Comparison of ENCODE assay signal across 1 cellular context in the genomic region with DNA sequence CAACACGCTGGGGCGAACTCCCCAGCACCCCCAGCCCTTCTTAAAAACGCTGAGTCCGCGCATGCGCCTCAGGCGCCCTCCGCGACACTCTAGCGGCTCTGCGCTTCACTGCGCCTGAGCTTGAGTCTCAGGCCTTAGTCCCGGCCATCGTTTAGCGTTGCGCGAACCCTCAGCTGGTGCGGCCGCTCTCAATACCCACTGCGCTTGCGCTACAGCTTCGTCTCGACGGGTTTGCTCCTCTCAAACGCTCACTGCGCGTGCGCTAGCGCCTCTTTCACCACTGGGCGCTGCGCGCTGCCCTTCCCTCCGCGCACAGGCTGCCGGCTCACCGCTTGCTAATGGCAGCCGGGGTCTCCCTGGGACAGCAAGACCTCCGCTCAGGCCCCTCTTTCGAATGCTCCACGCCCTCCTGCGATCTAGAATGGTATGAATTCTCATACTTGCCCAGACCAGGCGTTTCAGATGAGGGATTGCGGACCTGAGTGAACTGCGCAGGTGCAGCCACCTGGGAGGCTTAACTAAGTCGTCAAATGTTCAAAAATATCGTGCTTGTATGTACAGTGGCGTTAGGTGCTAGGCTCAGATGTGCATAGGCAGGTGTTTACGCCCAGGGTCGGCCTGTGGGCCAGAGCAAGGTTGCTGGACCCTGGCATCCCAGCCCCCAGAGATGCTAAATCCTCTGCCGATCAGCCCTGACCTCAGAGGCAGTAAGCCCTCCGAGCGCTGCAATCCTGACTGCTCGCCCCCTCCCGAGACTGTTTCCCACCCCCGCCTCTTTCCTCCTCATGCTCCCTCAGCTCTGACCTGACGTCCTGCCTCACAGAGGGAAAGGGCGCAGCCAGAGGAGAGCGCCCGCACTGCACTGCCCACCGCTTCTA.
TF ChIP-seq lines count a peak whose summit lies in the region.

TSS of gene SLC2A11 (plus strand) at position 270 of the 878 bp plus-strand sequence. CDS start at position 395, 125 bp downstream.

TF ChIP-seq in WTC11, 78 proteins besides CTCF, POLR2A, EP300 and RAD21 (continued from another document):
- TF ChIP-seq, protein P1, sequence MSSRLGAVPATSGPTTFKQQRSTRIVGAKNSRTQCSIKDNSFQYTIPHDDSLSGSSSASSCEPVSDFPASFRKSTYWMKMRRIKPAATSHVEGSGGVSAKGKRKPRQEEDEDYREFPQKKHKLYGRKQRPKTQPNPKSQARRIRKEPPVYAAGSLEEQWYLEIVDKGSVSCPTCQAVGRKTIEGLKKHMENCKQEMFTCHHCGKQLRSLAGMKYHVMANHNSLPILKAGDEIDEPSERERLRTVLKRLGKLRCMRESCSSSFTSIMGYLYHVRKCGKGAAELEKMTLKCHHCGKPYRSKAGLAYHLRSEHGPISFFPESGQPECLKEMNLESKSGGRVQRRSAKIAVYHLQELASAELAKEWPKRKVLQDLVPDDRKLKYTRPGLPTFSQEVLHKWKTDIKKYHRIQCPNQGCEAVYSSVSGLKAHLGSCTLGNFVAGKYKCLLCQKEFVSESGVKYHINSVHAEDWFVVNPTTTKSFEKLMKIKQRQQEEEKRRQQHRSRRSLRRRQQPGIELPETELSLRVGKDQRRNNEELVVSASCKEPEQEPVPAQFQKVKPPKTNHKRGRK (CRISPR knock-in tag; IDR thresholded peaks at IDR 0.05; ENCODE audit: borderline replicate concordance): no peak
- no peak for TF ChIP-seq EMX1 (CRISPR knock-in tag; IDR thresholded peaks at IDR 0.05)
- TF ChIP-seq, protein P2, sequence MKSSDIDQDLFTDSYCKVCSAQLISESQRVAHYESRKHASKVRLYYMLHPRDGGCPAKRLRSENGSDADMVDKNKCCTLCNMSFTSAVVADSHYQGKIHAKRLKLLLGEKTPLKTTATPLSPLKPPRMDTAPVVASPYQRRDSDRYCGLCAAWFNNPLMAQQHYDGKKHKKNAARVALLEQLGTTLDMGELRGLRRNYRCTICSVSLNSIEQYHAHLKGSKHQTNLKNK (CRISPR knock-in tag; IDR thresholded peaks at IDR 0.05): no peak
- peak; percentile 83 for TF ChIP-seq ETV6 (CRISPR knock-in tag; IDR thresholded peaks at IDR 0.05)
- TF ChIP-seq ZNF317 (CRISPR knock-in tag; IDR thresholded peaks at IDR 0.05; ENCODE audit: borderline replicate concordance, low read depth): no peak
- TF ChIP-seq, protein P3, sequence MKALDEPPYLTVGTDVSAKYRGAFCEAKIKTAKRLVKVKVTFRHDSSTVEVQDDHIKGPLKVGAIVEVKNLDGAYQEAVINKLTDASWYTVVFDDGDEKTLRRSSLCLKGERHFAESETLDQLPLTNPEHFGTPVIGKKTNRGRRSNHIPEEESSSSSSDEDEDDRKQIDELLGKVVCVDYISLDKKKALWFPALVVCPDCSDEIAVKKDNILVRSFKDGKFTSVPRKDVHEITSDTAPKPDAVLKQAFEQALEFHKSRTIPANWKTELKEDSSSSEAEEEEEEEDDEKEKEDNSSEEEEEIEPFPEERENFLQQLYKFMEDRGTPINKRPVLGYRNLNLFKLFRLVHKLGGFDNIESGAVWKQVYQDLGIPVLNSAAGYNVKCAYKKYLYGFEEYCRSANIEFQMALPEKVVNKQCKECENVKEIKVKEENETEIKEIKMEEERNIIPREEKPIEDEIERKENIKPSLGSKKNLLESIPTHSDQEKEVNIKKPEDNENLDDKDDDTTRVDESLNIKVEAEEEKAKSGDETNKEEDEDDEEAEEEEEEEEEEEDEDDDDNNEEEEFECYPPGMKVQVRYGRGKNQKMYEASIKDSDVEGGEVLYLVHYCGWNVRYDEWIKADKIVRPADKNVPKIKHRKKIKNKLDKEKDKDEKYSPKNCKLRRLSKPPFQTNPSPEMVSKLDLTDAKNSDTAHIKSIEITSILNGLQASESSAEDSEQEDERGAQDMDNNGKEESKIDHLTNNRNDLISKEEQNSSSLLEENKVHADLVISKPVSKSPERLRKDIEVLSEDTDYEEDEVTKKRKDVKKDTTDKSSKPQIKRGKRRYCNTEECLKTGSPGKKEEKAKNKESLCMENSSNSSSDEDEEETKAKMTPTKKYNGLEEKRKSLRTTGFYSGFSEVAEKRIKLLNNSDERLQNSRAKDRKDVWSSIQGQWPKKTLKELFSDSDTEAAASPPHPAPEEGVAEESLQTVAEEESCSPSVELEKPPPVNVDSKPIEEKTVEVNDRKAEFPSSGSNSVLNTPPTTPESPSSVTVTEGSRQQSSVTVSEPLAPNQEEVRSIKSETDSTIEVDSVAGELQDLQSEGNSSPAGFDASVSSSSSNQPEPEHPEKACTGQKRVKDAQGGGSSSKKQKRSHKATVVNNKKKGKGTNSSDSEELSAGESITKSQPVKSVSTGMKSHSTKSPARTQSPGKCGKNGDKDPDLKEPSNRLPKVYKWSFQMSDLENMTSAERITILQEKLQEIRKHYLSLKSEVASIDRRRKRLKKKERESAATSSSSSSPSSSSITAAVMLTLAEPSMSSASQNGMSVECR (CRISPR knock-in tag; IDR thresholded peaks at IDR 0.05; ENCODE audit: borderline replicate concordance): no peak
- TF ChIP-seq ZNF219 (CRISPR knock-in tag; IDR thresholded peaks at IDR 0.05; ENCODE audit: borderline replicate concordance): no peak
- TF ChIP-seq, protein P4, sequence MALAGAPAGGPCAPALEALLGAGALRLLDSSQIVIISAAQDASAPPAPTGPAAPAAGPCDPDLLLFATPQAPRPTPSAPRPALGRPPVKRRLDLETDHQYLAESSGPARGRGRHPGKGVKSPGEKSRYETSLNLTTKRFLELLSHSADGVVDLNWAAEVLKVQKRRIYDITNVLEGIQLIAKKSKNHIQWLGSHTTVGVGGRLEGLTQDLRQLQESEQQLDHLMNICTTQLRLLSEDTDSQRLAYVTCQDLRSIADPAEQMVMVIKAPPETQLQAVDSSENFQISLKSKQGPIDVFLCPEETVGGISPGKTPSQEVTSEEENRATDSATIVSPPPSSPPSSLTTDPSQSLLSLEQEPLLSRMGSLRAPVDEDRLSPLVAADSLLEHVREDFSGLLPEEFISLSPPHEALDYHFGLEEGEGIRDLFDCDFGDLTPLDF (CRISPR knock-in tag; IDR thresholded peaks at IDR 0.05): no peak
- 0 out of 2 replicates have a peak, but pooled peaks have one; percentile 54 for TF ChIP-seq MAX (CRISPR knock-in tag; IDR thresholded peaks at IDR 0.05)
- TF ChIP-seq, protein P5, sequence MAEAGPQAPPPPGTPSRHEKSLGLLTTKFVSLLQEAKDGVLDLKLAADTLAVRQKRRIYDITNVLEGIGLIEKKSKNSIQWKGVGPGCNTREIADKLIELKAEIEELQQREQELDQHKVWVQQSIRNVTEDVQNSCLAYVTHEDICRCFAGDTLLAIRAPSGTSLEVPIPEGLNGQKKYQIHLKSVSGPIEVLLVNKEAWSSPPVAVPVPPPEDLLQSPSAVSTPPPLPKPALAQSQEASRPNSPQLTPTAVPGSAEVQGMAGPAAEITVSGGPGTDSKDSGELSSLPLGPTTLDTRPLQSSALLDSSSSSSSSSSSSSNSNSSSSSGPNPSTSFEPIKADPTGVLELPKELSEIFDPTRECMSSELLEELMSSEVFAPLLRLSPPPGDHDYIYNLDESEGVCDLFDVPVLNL (CRISPR knock-in tag; IDR thresholded peaks at IDR 0.05; ENCODE audit: borderline replicate concordance, low read depth): no peak
- no peak for TF ChIP-seq IRF2 (CRISPR knock-in tag; IDR thresholded peaks at IDR 0.05; ENCODE audit: borderline replicate concordance, low read depth)
- TF ChIP-seq SP1 (CRISPR knock-in tag; conservative IDR thresholded peaks at IDR 0.05): no peak
- TF ChIP-seq SOX15 (CRISPR knock-in tag; IDR thresholded peaks at IDR 0.05): no peak
- TF ChIP-seq NR2C2 (CRISPR knock-in tag; IDR thresholded peaks at IDR 0.05): no peak
